8 cellular contexts compared by ENCODE assay signal in the genomic region with DNA sequence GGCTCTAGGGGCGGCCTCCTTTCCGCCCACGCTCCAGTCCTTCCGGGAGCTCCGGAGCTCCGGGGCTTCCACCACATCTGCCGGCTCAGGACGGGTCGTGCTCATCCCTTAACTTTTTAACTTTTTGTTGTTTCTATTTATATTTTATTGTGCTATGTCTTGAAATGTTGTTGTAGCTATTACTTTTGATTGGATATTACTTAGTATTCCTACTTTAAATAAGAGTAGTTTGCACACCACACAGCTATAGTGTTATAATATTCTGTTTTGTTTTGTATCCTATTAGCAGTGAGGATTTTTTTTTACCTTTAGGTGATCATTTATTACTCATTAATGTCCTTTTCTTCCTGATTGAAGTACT.
DNase-seq lines count a peak whose midpoint lies in the region; ATAC-seq, FAIRE-seq and TF ChIP-seq lines count a peak whose summit lies in the region.
"Not testable (repeated sequence)": the region's sequence is repeated elsewhere in the genome, so short reads cannot be mapped to it uniquely, and the experiment has no call there.

No MANE protein-coding gene starts in this region.

- ATAC-seq in HepG2, result not testable (repeated sequence)

- not testable (repeated sequence) for TF ChIP-seq RAD21 in HepG2 (CRISPR knock-in tag; IDR thresholded peaks at IDR 0.05)

- not testable (repeated sequence) for DNase-seq in WERI-Rb-1; astrocyte of the spinal cord (ENCODE audit: low read depth, low spot score); esophagus muscularis mucosa (ENCODE audit: extremely low spot score); HepG2 (ENCODE audit: low spot score); transverse colon

- not testable (repeated sequence) for H3K27ac ChIP-seq in HUES6 (ENCODE audit: low read depth, low read length); HepG2 (ENCODE audit: extremely low read length, insufficient read depth, low read length)
- H3K27ac ChIP-seq in WERI-Rb-1 (peak overlapping the region; percentile 92), esophagus muscularis mucosa (replicated peaks in 1 of 4) (peak overlapping the region in 3 of 4 donors; percentile 51 to 77 (median 66)), parathyroid adenoma (peak overlapping the region; percentile 79), transverse colon (peak overlapping the region; percentile 66 to 76 (median 70))

- H3K9ac ChIP-seq in HUES6 (ENCODE audit: low read length) (peak overlapping the region; percentile 80), HepG2 (ENCODE audit: insufficient read depth, low read depth, low read length) (peak overlapping the region; percentile 82), parathyroid adenoma (peak overlapping the region; percentile 38)

- not testable (repeated sequence) for H4K20me1 ChIP-seq in HepG2 (ENCODE audit: insufficient read depth, low read length)

- TF ChIP-seq EP300 in esophagus muscularis mucosa (IDR thresholded peaks at IDR 0.05); HepG2 (IDR thresholded peaks at IDR 0.05; ENCODE audit: low read depth in 2 of 2, low read length in 2 of 2); HepG2 (CRISPR knock-in tag; IDR thresholded peaks at IDR 0.05; ENCODE audit: borderline replicate concordance); transverse colon (IDR thresholded peaks at IDR 0.05; ENCODE audit: low read depth): not testable (repeated sequence)

- not testable (repeated sequence) for H3K9me3 ChIP-seq in HUES6 (ENCODE audit: control insufficient read depth, insufficient read depth, low read depth, low read length); WERI-Rb-1 (ENCODE audit: severe bottlenecking); esophagus muscularis mucosa; HepG2 (ENCODE audit: low read length); parathyroid adenoma (ENCODE audit: control insufficient read depth, low read length); transverse colon

- BruUV-seq in HepG2 (replicated peaks; lab: Mats Ljungman, UMichigan), result not testable (repeated sequence)

- POLR2A ChIA-PET in HepG2 (lab: Yijun Ruan, JAX), result interaction anchor here (1.3 kb wide), 1 partner anchor 1015 kb away, joined by 6 read pairs; no protein-coding TSS in a partner anchor

- not testable (repeated sequence) for TF ChIP-seq POLR2A in esophagus muscularis mucosa (IDR thresholded peaks at IDR 0.05; ENCODE audit: low read depth); HepG2 (IDR thresholded peaks at IDR 0.05; ENCODE audit: insufficient read depth in 1 of 2, low read depth in 2 of 2, low read length in 2 of 2); transverse colon (IDR thresholded peaks at IDR 0.05)

- H3K4me3 ChIP-seq in GM08714 (ENCODE audit: low read length) (peak overlapping the region; percentile 49; the same call in 1 of the 2 replicates), HUES6 (ENCODE audit: low read depth, low read length) (peak overlapping the region; percentile 75), WERI-Rb-1 (ENCODE audit: low read depth, low read length) (peak overlapping the region; percentile 90), astrocyte of the spinal cord (ENCODE audit: low read depth, low read length) (peak overlapping the region; percentile 61), esophagus muscularis mucosa (peak overlapping the region; percentile 53 to 62 (median 57)), HepG2 (replicated peaks in 1 of 3; ENCODE audit: insufficient read depth in 1 of 3, low read depth in 2 of 3, low read length in 3 of 3) (peak overlapping the region; percentile 75 to 84 (median 82); a peak in 5 of 6 replicates), transverse colon (peak overlapping the region; percentile 21 to 53 (median 36))
- H3K4me3 ChIP-seq in parathyroid adenoma (ENCODE audit: low read depth, low read length), result not testable (repeated sequence)

- H3K79me2 ChIP-seq in HepG2 (ENCODE audit: insufficient read depth, low read length); parathyroid adenoma: not testable (repeated sequence)

- H3K36me3 ChIP-seq in HUES6 (ENCODE audit: control insufficient read depth, insufficient read depth, low read length); WERI-Rb-1; esophagus muscularis mucosa; HepG2 (replicated peaks in 1 of 2; ENCODE audit: control insufficient read depth in 1 of 2, insufficient read depth in 2 of 2, low read length in 2 of 2); parathyroid adenoma (ENCODE audit: control insufficient read depth, insufficient read depth, low read length); transverse colon: not testable (repeated sequence)

- intact Hi-C loops in esophagus muscularis mucosa (cut with DNase I); HepG2 (cut with micrococcal nuclease; ENCODE audit: unreplicated experiment); transverse colon (cut with DNase I; ENCODE audit: low total_unique reads): not testable (repeated sequence)

- H3K4me2 ChIP-seq in HepG2 (ENCODE audit: low read depth, low read length), result peak overlapping the region; percentile 54
- not testable (repeated sequence) for H3K4me2 ChIP-seq in parathyroid adenoma (ENCODE audit: low read length)

- not testable (repeated sequence) for H2AFZ ChIP-seq in HepG2 (ENCODE audit: low read length)
- peak overlapping the region; percentile 92 for H2AFZ ChIP-seq in parathyroid adenoma

- in situ Hi-C loops in astrocyte of the spinal cord (cut with HindIII; ENCODE audit: low sequenced_read_pairs); HepG2 (cut with HindIII; ENCODE audit: extremely low pct_ligation_motif_present, low pct_unique_long_range_greater_than_20kb); transverse colon (cut with MboI; ENCODE audit: low pct_ligation_motif_present in 1 of 4, low pct_unique_long_range_greater_than_20kb in 1 of 4, low sequenced_read_pairs in 3 of 4): not testable (repeated sequence)

- 12% methylated on average over 9 of the region's 9 CpGs for WGBS in esophagus muscularis mucosa
- 17% methylated on average over 9 of the region's 9 CpGs for WGBS in HepG2 (ENCODE audit: low lambda C conversion rate)
- 12 to 16% methylated on average over 9 of the region's 9 CpGs for WGBS in transverse colon (ENCODE audit: low coverage in 1 of 2), 2 donors

- H3K27me3 ChIP-seq in HUES6 (ENCODE audit: control insufficient read depth, insufficient read depth, low read length) (peaks cover 75% of the 10 kb centered on the region), esophagus muscularis mucosa (peaks cover 0 to 78% (median 33%) of the 10 kb centered on the region in 4 donors), transverse colon (peaks cover 74% of the 10 kb centered on the region)
- not testable (repeated sequence) for H3K27me3 ChIP-seq in WERI-Rb-1 (ENCODE audit: insufficient read depth, low read depth, severe bottlenecking); HepG2 (ENCODE audit: control insufficient read depth in 1 of 2, insufficient read depth in 2 of 2, low read length in 2 of 2); parathyroid adenoma (ENCODE audit: control insufficient read depth, insufficient read depth, low read length)

- TF ChIP-seq CTCF in WERI-Rb-1 (IDR thresholded peaks at IDR 0.05; ENCODE audit: low read depth, low read length); astrocyte of the spinal cord (IDR thresholded peaks at IDR 0.05; ENCODE audit: low read depth, low read length); esophagus muscularis mucosa (IDR thresholded peaks at IDR 0.05); HepG2 (CRISPR knock-in tag; IDR thresholded peaks at IDR 0.05); transverse colon (IDR thresholded peaks at IDR 0.05): not testable (repeated sequence)
- TF ChIP-seq CTCF in parathyroid adenoma (IDR thresholded peaks at IDR 0.05), result peak; percentile 0

- CTCF ChIA-PET in HepG2 (lab: Yijun Ruan, JAX; ENCODE audit: low intra/inter-chr PET ratio, low total read pairs), result not testable (repeated sequence)

- peaks cover 15% of the 10 kb centered on the region for H3K4me1 ChIP-seq in HUES6 (ENCODE audit: control insufficient read depth, insufficient read depth, low read length)
- peaks cover 17 to 40% (median 39%) of the 10 kb centered on the region in 4 donors for H3K4me1 ChIP-seq in esophagus muscularis mucosa
- peaks cover 10% of the 10 kb centered on the region; the same call in 1 of the 2 replicates for H3K4me1 ChIP-seq in HepG2 (ENCODE audit: insufficient read depth, low read length)
- not testable (repeated sequence) for H3K4me1 ChIP-seq in parathyroid adenoma
- H3K4me1 ChIP-seq in transverse colon, result peaks cover 0 to 35% (median 20%) of the 10 kb centered on the region in 4 donors

- FAIRE-seq in HepG2 (lab: Jason Lieb, UNC), result not testable (repeated sequence)

TF ChIP-seq in HepG2, 621 proteins besides CTCF, POLR2A, EP300 and RAD21 (continues in another document):
- TF ChIP-seq SAP130 (CRISPR knock-in tag; IDR thresholded peaks at IDR 0.05; ENCODE audit: low read depth), result peak; percentile 8; the same call in 1 of the 2 replicates
- peak; percentile 16; the same call in 1 of the 2 replicates for TF ChIP-seq ZFP1 (CRISPR knock-in tag; IDR thresholded peaks at IDR 0.05)
- not testable (repeated sequence) for TF ChIP-seq GABPA (IDR thresholded peaks at IDR 0.05; ENCODE audit: low read depth, low read length)
- TF ChIP-seq GABPA (CRISPR knock-in tag; IDR thresholded peaks at IDR 0.05; ENCODE audit: low read depth), result peak; percentile 74
- 0 out of 2 replicates have a peak, but pooled peaks have one; percentile 1 for TF ChIP-seq YEATS4 (CRISPR knock-in tag; IDR thresholded peaks at IDR 0.05; ENCODE audit: borderline replicate concordance)
- TF ChIP-seq, protein P1, sequence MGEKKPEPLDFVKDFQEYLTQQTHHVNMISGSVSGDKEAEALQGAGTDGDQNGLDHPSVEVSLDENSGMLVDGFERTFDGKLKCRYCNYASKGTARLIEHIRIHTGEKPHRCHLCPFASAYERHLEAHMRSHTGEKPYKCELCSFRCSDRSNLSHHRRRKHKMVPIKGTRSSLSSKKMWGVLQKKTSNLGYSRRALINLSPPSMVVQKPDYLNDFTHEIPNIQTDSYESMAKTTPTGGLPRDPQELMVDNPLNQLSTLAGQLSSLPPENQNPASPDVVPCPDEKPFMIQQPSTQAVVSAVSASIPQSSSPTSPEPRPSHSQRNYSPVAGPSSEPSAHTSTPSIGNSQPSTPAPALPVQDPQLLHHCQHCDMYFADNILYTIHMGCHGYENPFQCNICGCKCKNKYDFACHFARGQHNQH (CRISPR knock-in tag; IDR thresholded peaks at IDR 0.05), result 0 out of 2 replicates have a peak, but pooled peaks have one; percentile 6
